Comparison of ENCODE assay signal across 17 cellular contexts in genomic region chr3:174498638-174499037, GRCh38.
DNase-seq lines count a peak whose midpoint lies in the region; ATAC-seq, FAIRE-seq and TF ChIP-seq lines count a peak whose summit lies in the region.
"Had no signal": no experiment of that assay in that cellular context is flagged by ENCODE, and none has a peak within 500 bp of the region (broad histone marks: within the 10 kb centered on the region; RNA-seq: fewer than 3 reads in every experiment).

No MANE protein-coding gene starts in this region.

- no peak overlapping the region for H3K56ac ChIP-seq in IMR-90 (ENCODE audit: extremely low read depth, insufficient read depth, low read length)

- peak overlapping the region; percentile 100 for H3K4me2 ChIP-seq in IMR-90 (ENCODE audit: low read depth, low read length)

- H2BK120ac ChIP-seq in IMR-90 (ENCODE audit: low read depth, low read length) = no peak overlapping the region

- WGBS in IMR-90 (ENCODE audit: extremely low coverage in 2 of 2, insufficient read length in 1 of 2), 2 experiments = no CpG with 5 or more reads among the region's 2 CpGs

- H2AK9ac ChIP-seq in IMR-90 (replicated peaks; ENCODE audit: low read depth, low read length, poor library complexity) = no peak overlapping the region

- H4K5ac ChIP-seq in IMR-90 (ENCODE audit: low read depth, low read length) = no peak overlapping the region

- dilution Hi-C loops in IMR-90 (cut with HindIII; ENCODE audit: low sequenced_read_pairs, unreplicated experiment) = no loop called here

- H3K36me3 ChIP-seq in IMR-90 (ENCODE audit: control insufficient read depth, insufficient read depth, low read length) (no peaks in the 10 kb centered on the region), bronchial epithelial cell (ENCODE audit: control insufficient read depth, insufficient read depth, low read length) (no peaks in the 10 kb centered on the region)
- H3K36me3 ChIP-seq: left ventricle myocardium inferior, neutrophil, thyroid gland had no signal

- DNase-seq in AG08395 (ENCODE audit: low spot score) (peak; percentile 17), IMR-90 (peak; percentile 63), bronchial epithelial cell (ENCODE audit: low read depth) (peak; percentile 2), hepatic stellate cell (ENCODE audit: low spot score) (peak; percentile 4), T-helper 17 cell (no peak), Calu3 (no peak)
- DNase-seq in activated CD4-positive, alpha-beta T cell treated with anti-CD3 and anti-CD28 coated beads, Interleukin-2, amount 10 ng/mL, durations not matched to agents 7 days and 5 days = no peak
- DNase-seq: activated CD4-positive, alpha-beta T cell treated with anti-CD3 and anti-CD28 coated beads for 48 hours; activated effector memory CD4-positive, alpha-beta T cell treated with Interleukin-2 at 50 U/mL for 16 hours; effector CD8-positive, alpha-beta T cell; foreskin melanocyte; left ventricle myocardium inferior; thyroid gland had no signal

- H3K9me3 Mint-ChIP-seq in Calu3 (ENCODE audit: low read depth, unreplicated experiment) = no peaks in the 10 kb centered on the region
- no peaks in the 10 kb centered on the region for H3K9me3 Mint-ChIP-seq in activated CD4-positive, alpha-beta T cell treated with anti-CD3 and anti-CD28 coated beads, Interleukin-2, amount 10 ng/mL, durations not matched to agents 7 days and 5 days

- H3K4ac ChIP-seq in IMR-90 (ENCODE audit: low read depth, low read length) = no peak overlapping the region

- BruUV-seq in IMR-90 (replicated peaks; lab: Mats Ljungman, UMichigan) (no TSS peak), Calu3 (replicated peaks; lab: Mats Ljungman, UMichigan) (no TSS peak)

- H4K20me1 ChIP-seq in IMR-90 (ENCODE audit: insufficient read depth, low read length) = no peaks in the 10 kb centered on the region

- no peak overlapping the region for H3K14ac ChIP-seq in IMR-90 (replicated peaks; ENCODE audit: low read depth, low read length)

- H4K8ac ChIP-seq in IMR-90 (ENCODE audit: low read depth in 2 of 2, low read length in 2 of 2) = no peak overlapping the region

- FAIRE-seq in bronchial epithelial cell (lab: Jason Lieb, UNC) = no peak
- FAIRE-seq: RCC 7860 had no signal

- CTCF ChIA-PET in IMR-90 (lab: Yijun Ruan, JAX) = interaction anchor here (0.6 kb wide), 1 partner anchor 62 kb away, joined by 3 read pairs; no protein-coding TSS in a partner anchor
- CTCF ChIA-PET in Calu3 (lab: Charles Lee) = no interaction called here
- CTCF ChIA-PET in activated CD4-positive, alpha-beta T cell treated with anti-CD3 and anti-CD28 coated beads, Interleukin-2, amount 10 ng/mL, durations not matched to agents 7 days and 5 days (lab: Charles Lee) = no interaction called here

- intact Hi-C loops in IMR-90 (cut with micrococcal nuclease) = no loop called here
- intact Hi-C loops in Calu3 (cut with micrococcal nuclease; ENCODE audit: unreplicated experiment) = no loop called here

- peak overlapping the region; percentile 49; the same call in 1 of the 2 replicates for H3K27ac ChIP-seq in IMR-90 (ENCODE audit: insufficient read depth, low read length)
- H3K27ac ChIP-seq: left ventricle myocardium inferior, neutrophil, thyroid gland had no signal

- H3K4me3 ChIP-seq in IMR-90 (ENCODE audit: insufficient read depth, low read depth, low read length) (no peak overlapping the region; the same call in 1 of the 2 replicates), bronchial epithelial cell (ENCODE audit: low read depth, low read length) (no peak overlapping the region)
- H3K4me3 ChIP-seq: left ventricle myocardium inferior, thyroid gland had no signal

- TF ChIP-seq CTCF in IMR-90 (conservative IDR thresholded peaks at IDR 0.05; ENCODE audit: low read depth, low read length) (no peak), bronchial epithelial cell (IDR thresholded peaks at IDR 0.05; ENCODE audit: insufficient read depth, low read length, severe bottlenecking) (no peak), Calu3 (IDR thresholded peaks at IDR 0.05; ENCODE audit: unreplicated experiment) (no peak)

- TF ChIP-seq POLR2A in IMR-90 (IDR thresholded peaks at IDR 0.05; ENCODE audit: low read depth, low read length) = no peak

- H3K27me3 ChIP-seq in IMR-90 (ENCODE audit: control insufficient read depth, insufficient read depth, low read length) = no peaks in the 10 kb centered on the region
- H3K27me3 ChIP-seq in bronchial epithelial cell (ENCODE audit: control insufficient read depth, insufficient read depth, low read length) = no peaks in the 10 kb centered on the region
- H3K27me3 ChIP-seq: neutrophil, thyroid gland had no signal

- peak overlapping the region; percentile 78; the same call in 1 of the 2 replicates for H3K18ac ChIP-seq in IMR-90 (ENCODE audit: low read depth, low read length)

- peak; percentile 86 for ATAC-seq in IMR-90 (ENCODE audit: low read depth)
- ATAC-seq in T-helper 17 cell = no peak
- no peak for ATAC-seq in GM21360 (IDR thresholded peaks at IDR 0.05; ENCODE audit: unreplicated experiment)
- ATAC-seq: stimulated activated effector memory CD8-positive, alpha-beta T cell treated with anti-CD3 and anti-CD28 coated beads, Interleukin-12 subunit alpha, Interleukin-12 subunit beta, amount 100 ng/mL, for 72 hours had no signal

- no peak overlapping the region for H3K23ac ChIP-seq in IMR-90 (ENCODE audit: low read depth, low read length)

- H3K79me1 ChIP-seq in IMR-90 (ENCODE audit: low read depth in 1 of 2, low read length in 2 of 2) = 0 out of 4 replicates have a peak, but pooled peaks cover 0 to 4% of the 10 kb centered on the region in 2 experiments

- no peaks in the 10 kb centered on the region; the same call in 1 of the 2 replicates for H3K9me1 ChIP-seq in IMR-90 (ENCODE audit: insufficient read depth, low read length)

- no peak overlapping the region for H3K4me3 Mint-ChIP-seq in T-helper 17 cell
- no peak overlapping the region for H3K4me3 Mint-ChIP-seq in Calu3 (ENCODE audit: low read depth, unreplicated experiment)
- H3K4me3 Mint-ChIP-seq in activated CD4-positive, alpha-beta T cell treated with anti-CD3 and anti-CD28 coated beads, Interleukin-2, amount 10 ng/mL, durations not matched to agents 7 days and 5 days = no peak overlapping the region
- H3K4me3 Mint-ChIP-seq: stimulated activated effector memory CD8-positive, alpha-beta T cell treated with anti-CD3 and anti-CD28 coated beads, Interleukin-12 subunit alpha, Interleukin-12 subunit beta, amount 100 ng/mL, for 72 hours had no signal

- H2BK15ac ChIP-seq in IMR-90 (ENCODE audit: low read depth, low read length) = no peak overlapping the region

- no peak for TF ChIP-seq RAD21 in IMR-90 (IDR thresholded peaks at IDR 0.05; ENCODE audit: low read length)

- H2AFZ ChIP-seq in IMR-90 (replicated peaks; ENCODE audit: low read length, poor library complexity) = no peak overlapping the region

- POLR2A ChIA-PET in IMR-90 (lab: Charles Lee; ENCODE audit: unreplicated experiment) = no interaction called here
- POLR2A ChIA-PET in activated CD4-positive, alpha-beta T cell treated with anti-CD3 and anti-CD28 coated beads, Interleukin-2, amount 10 ng/mL, durations not matched to agents 7 days and 5 days (lab: Charles Lee) = no interaction called here

- no peak overlapping the region for H2BK20ac ChIP-seq in IMR-90 (ENCODE audit: low read depth, low read length)

- H3K9me3 ChIP-seq in IMR-90 (ENCODE audit: control insufficient read depth, insufficient read depth, low read length) = no peaks in the 10 kb centered on the region
- H3K9me3 ChIP-seq in T-helper 17 cell (ENCODE audit: control insufficient read depth, low read length, poor library complexity, severe bottlenecking) = no peaks in the 10 kb centered on the region
- H3K9me3 ChIP-seq: left ventricle myocardium inferior, neutrophil, thyroid gland had no signal

- H3K36me3 Mint-ChIP-seq in T-helper 17 cell (ENCODE audit: low read depth) = no peaks in the 10 kb centered on the region
- no peaks in the 10 kb centered on the region for H3K36me3 Mint-ChIP-seq in Calu3 (ENCODE audit: insufficient read depth, unreplicated experiment)
- H3K36me3 Mint-ChIP-seq in activated CD4-positive, alpha-beta T cell treated with anti-CD3 and anti-CD28 coated beads, Interleukin-2, amount 10 ng/mL, durations not matched to agents 7 days and 5 days (ENCODE audit: low read depth) = no peaks in the 10 kb centered on the region
- H3K36me3 Mint-ChIP-seq: stimulated activated effector memory CD8-positive, alpha-beta T cell treated with anti-CD3 and anti-CD28 coated beads, Interleukin-12 subunit alpha, Interleukin-12 subunit beta, amount 100 ng/mL, for 72 hours had no signal

- in situ Hi-C loops in IMR-90 (cut with MboI; ENCODE audit: low sequenced_read_pairs) = no loop called here

- H3K4me1 ChIP-seq in IMR-90 (ENCODE audit: control insufficient read depth, insufficient read depth, low read length) = peaks cover 9% of the 10 kb centered on the region
- H3K4me1 ChIP-seq: thyroid gland had no signal

- no peaks in the 10 kb centered on the region for H3K27me3 Mint-ChIP-seq in T-helper 17 cell
- no peaks in the 10 kb centered on the region for H3K27me3 Mint-ChIP-seq in Calu3 (ENCODE audit: unreplicated experiment)
- H3K27me3 Mint-ChIP-seq in activated CD4-positive, alpha-beta T cell treated with anti-CD3 and anti-CD28 coated beads, Interleukin-2, amount 10 ng/mL, durations not matched to agents 7 days and 5 days = no peaks in the 10 kb centered on the region

- no peak overlapping the region for H4K91ac ChIP-seq in IMR-90 (ENCODE audit: insufficient read depth, low read depth, low read length)

- no peak overlapping the region for H3K9ac ChIP-seq in IMR-90 (ENCODE audit: low read depth, low read length)

- H2BK5ac ChIP-seq in IMR-90 (ENCODE audit: low read depth, low read length, poor library complexity, severe bottlenecking) = peak overlapping the region; percentile 81

- H3K27ac Mint-ChIP-seq in T-helper 17 cell = no peak overlapping the region
- H3K27ac Mint-ChIP-seq in Calu3 (ENCODE audit: unreplicated experiment) = no peak overlapping the region
- H3K27ac Mint-ChIP-seq in activated CD4-positive, alpha-beta T cell treated with anti-CD3 and anti-CD28 coated beads, Interleukin-2, amount 10 ng/mL, durations not matched to agents 7 days and 5 days = no peak overlapping the region
- H3K27ac Mint-ChIP-seq: stimulated activated effector memory CD8-positive, alpha-beta T cell treated with anti-CD3 and anti-CD28 coated beads, Interleukin-12 subunit alpha, Interleukin-12 subunit beta, amount 100 ng/mL, for 72 hours had no signal

- no peaks in the 10 kb centered on the region for H3K4me1 Mint-ChIP-seq in T-helper 17 cell
- H3K4me1 Mint-ChIP-seq in Calu3 (ENCODE audit: low read depth, unreplicated experiment) = no peaks in the 10 kb centered on the region
- H3K4me1 Mint-ChIP-seq in activated CD4-positive, alpha-beta T cell treated with anti-CD3 and anti-CD28 coated beads, Interleukin-2, amount 10 ng/mL, durations not matched to agents 7 days and 5 days = no peaks in the 10 kb centered on the region
- H3K4me1 Mint-ChIP-seq: stimulated activated effector memory CD8-positive, alpha-beta T cell treated with anti-CD3 and anti-CD28 coated beads, Interleukin-12 subunit alpha, Interleukin-12 subunit beta, amount 100 ng/mL, for 72 hours had no signal

- H2AK5ac ChIP-seq in IMR-90 (ENCODE audit: low read depth, low read length) = no peak overlapping the region

TF ChIP-seq in IMR-90, 13 proteins besides CTCF, POLR2A, EP300 and RAD21 (continues in another document):
- no peak for TF ChIP-seq RCOR1 (IDR thresholded peaks at IDR 0.05; ENCODE audit: insufficient replicate concordance, low read length)

Comparison
In these comparisons a context has a peak if more than half of its experiments do, and no peak if none do; other contexts are left out.
1. DNase-seq: peak in AG08395 (single experiment), IMR-90 (single experiment), bronchial epithelial cell (single experiment) and hepatic stellate cell (single experiment); none in T-helper 17 cell (0 of 3), Calu3 (single experiment) and activated CD4-positive, alpha-beta T cell treated with anti-CD3 and anti-CD28 coated beads, Interleukin-2, amount 10 ng/mL, durations not matched to agents 7 days and 5 days (single experiment).